Comparison of ENCODE assay signal across 9 cellular contexts in genomic region chr15:48178612-48178931, GRCh38. TPM values are rescaled to one million over a fixed set of nuclear protein-coding genes. Genes with fewer than 3 reads are reported as not detected.
DNase-seq lines count a peak whose midpoint lies in the region; ATAC-seq and TF ChIP-seq lines count a peak whose summit lies in the region.
"Had no signal": no experiment of that assay in that cellular context is flagged by ENCODE, and none has a peak within 500 bp of the region (broad histone marks: within the 10 kb centered on the region; RNA-seq: fewer than 3 reads in every experiment).

No MANE protein-coding gene starts in this region.

- H3K27ac Mint-ChIP-seq in brain (peak overlapping the region; percentile 58 to 89 (median 86)), mesothelial cell of epicardium (peak overlapping the region; percentile 39)

- H3K4me3 Mint-ChIP-seq in brain (peak overlapping the region; percentile 75 to 94 (median 77)), mesothelial cell of epicardium (peak overlapping the region; percentile 63)

- peak overlapping the region; percentile 53 to 78 (median 65) for H3K4me3 ChIP-seq in heart right ventricle
- H3K4me3 ChIP-seq in upper lobe of right lung, result peak overlapping the region; percentile 65

- H3K9me3 Mint-ChIP-seq in brain (peaks cover 7 to 17% (median 16%) of the 10 kb centered on the region in 5 experiments), mesothelial cell of epicardium (peaks cover 12% of the 10 kb centered on the region)

- H3K4me1 Mint-ChIP-seq in brain (peaks cover 51% of the 10 kb centered on the region), mesothelial cell of epicardium (peaks cover 18% of the 10 kb centered on the region)

- H3K4me1 ChIP-seq in heart right ventricle, result peaks cover 0 to 18% (median 8%) of the 10 kb centered on the region in 9 donors
- peaks cover 6% of the 10 kb centered on the region for H3K4me1 ChIP-seq in upper lobe of right lung

- no peaks in the 10 kb centered on the region for H3K36me3 ChIP-seq in heart right ventricle
- H3K36me3 ChIP-seq in upper lobe of right lung, result no peaks in the 10 kb centered on the region
- H3K36me3 ChIP-seq: neutrophil had no signal

- H3K27me3 ChIP-seq in heart right ventricle (peaks cover 0 to 44% (median 6%) of the 10 kb centered on the region in 7 donors), upper lobe of right lung (peaks cover 4% of the 10 kb centered on the region)

- peaks cover 9% of the 10 kb centered on the region for H3K27me3 Mint-ChIP-seq in brain
- no peaks in the 10 kb centered on the region for H3K27me3 Mint-ChIP-seq in mesothelial cell of epicardium (ENCODE audit: low read depth)

- intact Hi-C loops in heart right ventricle (cut with DNase I) (no loop called here), left ventricle myocardium superior (cut with micrococcal nuclease) (no loop called here), upper lobe of right lung (cut with DNase I) (no loop called here)

- 78 to 81% methylated on average over 1 of the region's 1 CpG for WGBS in heart right ventricle, 2 donors

- in situ Hi-C loops in ACHN (cut with HindIII; ENCODE audit: low pct_ligation_motif_present, low pct_unique_long_range_greater_than_20kb, low sequenced_read_pairs), result no loop called here

- H3K9me3 ChIP-seq in heart right ventricle (peaks cover 0 to 7% (median 0%) of the 10 kb centered on the region in 11 donors), upper lobe of right lung (no peaks in the 10 kb centered on the region)
- H3K9me3 ChIP-seq: neutrophil had no signal

- no peak for ATAC-seq in heart right ventricle
- ATAC-seq in left ventricle myocardium superior, result no peak
- no peak for ATAC-seq in upper lobe of right lung
- no peak for ATAC-seq in GM18511 (IDR thresholded peaks at IDR 0.05; ENCODE audit: unreplicated experiment)

- TF ChIP-seq CTCF in heart right ventricle (IDR thresholded peaks at IDR 0.05) (no peak), brain (conservative IDR thresholded peaks at IDR 0.05) (no peak), mesothelial cell of epicardium (IDR thresholded peaks at IDR 0.05; ENCODE audit: unreplicated experiment) (no peak), upper lobe of right lung (IDR thresholded peaks at IDR 0.05) (no peak)

- DNase-seq in heart right ventricle (no peak), left ventricle myocardium superior (no peak), mesothelial cell of epicardium (ENCODE audit: low spot score in 2 of 2, unreplicated experiment in 2 of 2) (no peak), upper lobe of right lung (no peak), ACHN (no peak)
- no peak for DNase-seq in activated CD4-positive, alpha-beta T cell treated with anti-CD3 and anti-CD28 coated beads, Interleukin-2, amount 50 U/mL, for 4 hours

- H3K27ac ChIP-seq in heart right ventricle (peak overlapping the region in 2 of 10 donors; percentile 83), upper lobe of right lung (no peak overlapping the region)
- H3K27ac ChIP-seq: neutrophil had no signal

- peaks cover 22% of the 10 kb centered on the region for H3K36me3 Mint-ChIP-seq in brain
- H3K36me3 Mint-ChIP-seq in mesothelial cell of epicardium, result peaks cover 16% of the 10 kb centered on the region

RNA-seq across cellular contexts. Expression of gene MYEF2, which starts 0.5 kb away (rescaled TPM):
- 10 to 100 TPM in 7 of 10 donors, 1 to 10 TPM in 3; 7.3 to 18.6 (median 13.3) TPM for total RNA-seq in heart right ventricle
- 10 to 100 TPM in 1 of 2 donors, 1 to 10 TPM in 1; 3.8 to 11.6 TPM for polyA plus RNA-seq in heart right ventricle
- 6.9 TPM for total RNA-seq in left ventricle myocardium superior
- polyA plus RNA-seq in brain (ENCODE audit: insufficient read depth, low read depth, low replicate concordance), result 39.3 TPM
- total RNA-seq in mesothelial cell of epicardium, result 104 to 111 TPM (median 104 TPM) in 3 replicates
- 21.3 TPM for total RNA-seq in upper lobe of right lung

RNA-seq across cellular contexts. Expression of gene CTXN2, which starts 12.9 kb away (rescaled TPM):
- total RNA-seq in heart right ventricle (not detected), left ventricle myocardium superior (not detected), mesothelial cell of epicardium (0.18 to 0.25 TPM in 2 of 3 replicates, not detected in the other), upper lobe of right lung (not detected)
- polyA plus RNA-seq in heart right ventricle (not detected), brain (ENCODE audit: insufficient read depth, low read depth, low replicate concordance) (0.90 TPM)

RNA-seq across cellular contexts. Expression of gene SLC12A1, which starts 27.5 kb away (rescaled TPM):
- total RNA-seq in heart right ventricle, result not detected
- polyA plus RNA-seq in heart right ventricle, result not detected
- total RNA-seq in left ventricle myocardium superior, result not detected
- not detected for polyA plus RNA-seq in brain (ENCODE audit: insufficient read depth, low read depth, low replicate concordance)
- total RNA-seq in mesothelial cell of epicardium, result 0.13 to 0.31 TPM (median 0.14 TPM) in 3 replicates
- not detected for total RNA-seq in upper lobe of right lung

RNA-seq across cellular contexts. Expression of gene SLC24A5, which starts 57.8 kb away (rescaled TPM):
- total RNA-seq in heart right ventricle, result not detected
- polyA plus RNA-seq in heart right ventricle, result not detected
- total RNA-seq in left ventricle myocardium superior, result not detected
- polyA plus RNA-seq in brain (ENCODE audit: insufficient read depth, low read depth, low replicate concordance), result not detected
- 0.16 TPM in 1 of 3 replicates, not detected in the others for total RNA-seq in mesothelial cell of epicardium
- 0.84 TPM for total RNA-seq in upper lobe of right lung
